ENCODE assay signal across 9 cellular contexts in genomic region chr13:112574476-112575294, GRCh38. TPM values are rescaled to one million over a fixed set of nuclear protein-coding genes. Genes with fewer than 3 reads are reported as not detected.
DNase-seq lines count a peak whose midpoint lies in the region; ATAC-seq and TF ChIP-seq lines count a peak whose summit lies in the region.
"Had no signal": no experiment of that assay in that cellular context is flagged by ENCODE, and none has a peak within 500 bp of the region (broad histone marks: within the 10 kb centered on the region; RNA-seq: fewer than 3 reads in every experiment).

No MANE protein-coding gene starts in this region.

- H3K9me3 Mint-ChIP-seq in chondrocyte (ENCODE audit: low read depth) = peaks cover 13% of the 10 kb centered on the region
- H3K9me3 Mint-ChIP-seq in nephron progenitor cell = peaks cover 47% of the 10 kb centered on the region

- in situ Hi-C loops in KBM-7 (cut with MboI; ENCODE audit: low pct_unique_long_range_greater_than_20kb, low sequenced_read_pairs) = no loop called here

- peaks cover 8% of the 10 kb centered on the region for H3K36me3 Mint-ChIP-seq in chondrocyte (ENCODE audit: low read depth)
- H3K36me3 Mint-ChIP-seq in nephron progenitor cell (ENCODE audit: low read depth) = peaks cover 64% of the 10 kb centered on the region

- H3K4me3 Mint-ChIP-seq in chondrocyte (ENCODE audit: unreplicated experiment) (no peak overlapping the region), nephron progenitor cell (no peak overlapping the region)

- ATAC-seq in GM18909 (IDR thresholded peaks at IDR 0.05; ENCODE audit: poor library complexity, unreplicated experiment) (no peak), GM21723 (IDR thresholded peaks at IDR 0.05; ENCODE audit: unreplicated experiment) (no peak), HG02870 (IDR thresholded peaks at IDR 0.05; ENCODE audit: unreplicated experiment) (no peak)

- H3K27ac Mint-ChIP-seq in chondrocyte (ENCODE audit: unreplicated experiment) (peak overlapping the region; percentile 70), nephron progenitor cell (peak overlapping the region; percentile 47)

- TF ChIP-seq CTCF in chondrocyte (IDR thresholded peaks at IDR 0.05) (no peak), nephron progenitor cell (IDR thresholded peaks at IDR 0.05) (no peak)

- DNase-seq in DMS79 (lab: John Stamatoyannopoulos, UW) = peak; percentile 86
- peak; percentile 19 for DNase-seq in KBM-7
- no peak for DNase-seq in chondrocyte (ENCODE audit: low spot score)
- no peak for DNase-seq in nephron progenitor cell
- DNase-seq in NCI-H2029 treated with DMSO at 0.1 percent for 48 hours (lab: John Stamatoyannopoulos, UW) = no peak
- DNase-seq: effector memory CD4-positive, alpha-beta T cell had no signal

- H3K27me3 Mint-ChIP-seq in chondrocyte (ENCODE audit: low read depth) = no peaks in the 10 kb centered on the region
- H3K27me3 Mint-ChIP-seq in nephron progenitor cell (ENCODE audit: low read depth, poor library complexity) = peaks cover 4% of the 10 kb centered on the region

- peaks cover 26% of the 10 kb centered on the region for H3K4me1 Mint-ChIP-seq in chondrocyte (ENCODE audit: low read depth)
- H3K4me1 Mint-ChIP-seq in nephron progenitor cell = peaks cover 42% of the 10 kb centered on the region

RNA-seq across cellular contexts. Expression of gene TUBGCP3, which starts 13.3 kb away (rescaled TPM):
- 16.3 to 32.4 TPM (median 18.5 TPM) in 3 replicates for total RNA-seq in chondrocyte

Comparison
In these comparisons a context has a peak if more than half of its experiments do, and no peak if none do; other contexts are left out.
1. DNase-seq: peak in DMS79 (single experiment) and KBM-7 (single experiment); none in chondrocyte (single experiment), nephron progenitor cell (single experiment) and NCI-H2029 treated with DMSO at 0.1 percent for 48 hours (single experiment).